In genomic region chr11:71526796-71527575, GRCh38 we compare ENCODE assay signal across 10 cellular contexts. TPM values are rescaled to one million over a fixed set of nuclear protein-coding genes. Genes with fewer than 3 reads are reported as not detected.
DNase-seq lines count a peak whose midpoint lies in the region; ATAC-seq, FAIRE-seq and TF ChIP-seq lines count a peak whose summit lies in the region.
"Not testable (repeated sequence)": the region's sequence is repeated elsewhere in the genome, so short reads cannot be mapped to it uniquely, and the experiment has no call there.
"Had no signal": no experiment of that assay in that cellular context is flagged by ENCODE, and none has a peak within 500 bp of the region (broad histone marks: within the 10 kb centered on the region; RNA-seq: fewer than 3 reads in every experiment).

Gene KRTAP5-7, plus strand, starts transcription at chr11:71527267. Its CDS starts 34 bp downstream, at chr11:71527301.

- not testable (repeated sequence) for H3K27ac Mint-ChIP-seq in activated CD8-positive, alpha-beta memory T cell treated with anti-CD3 and anti-CD28 coated beads, Interleukin-2, amount 10 ng/mL, durations not matched to agents 7 days and 5 days

- peaks cover 10% of the 10 kb centered on the region for H3K27me3 Mint-ChIP-seq in activated CD8-positive, alpha-beta memory T cell treated with anti-CD3 and anti-CD28 coated beads, Interleukin-2, amount 10 ng/mL, durations not matched to agents 7 days and 5 days

- not testable (repeated sequence) for H3K27me3 ChIP-seq in right atrium auricular region; liver (ENCODE audit: control insufficient read depth in 4 of 4, insufficient read depth in 4 of 4, low read length in 3 of 4); trophoblast cell (ENCODE audit: insufficient read depth, low read length)

- not testable (repeated sequence) for H3K4me3 Mint-ChIP-seq in activated CD8-positive, alpha-beta memory T cell treated with anti-CD3 and anti-CD28 coated beads, Interleukin-2, amount 10 ng/mL, durations not matched to agents 7 days and 5 days

- H2BK12ac ChIP-seq in trophoblast cell (ENCODE audit: low read length) = not testable (repeated sequence)

- not testable (repeated sequence) for H3K9me3 Mint-ChIP-seq in activated CD8-positive, alpha-beta memory T cell treated with anti-CD3 and anti-CD28 coated beads, Interleukin-2, amount 10 ng/mL, durations not matched to agents 7 days and 5 days (ENCODE audit: low read depth)

- intact Hi-C loops in mucosa of descending colon (cut with DNase I, micrococcal nuclease) = not testable (repeated sequence)

- WGBS in A549 (ENCODE audit: missing lambda C conversion rate) = 49% methylated on average over 10 of the region's 10 CpGs
- 37% methylated on average over 10 of the region's 10 CpGs for WGBS in liver
- no CpG with 5 or more reads among the region's 10 CpGs for WGBS in trophoblast cell (ENCODE audit: extremely low coverage, insufficient coverage, insufficient read length)

- not testable (repeated sequence) for H3K18ac ChIP-seq in trophoblast cell (ENCODE audit: low read length)

- DNase-seq in A549 (ENCODE audit: low read depth in 1 of 2, low spot score in 1 of 2); mucosa of descending colon; trophoblast cell: not testable (repeated sequence)
- DNase-seq in DMS53 (lab: John Stamatoyannopoulos, UW) = peak; percentile 58
- DNase-seq in NCI-H2029 (lab: John Stamatoyannopoulos, UW) = peak; percentile 13
- peak; percentile 11 for DNase-seq in activated CD8-positive, alpha-beta memory T cell treated with anti-CD3 and anti-CD28 coated beads, Interleukin-2, amount 10 ng/mL, durations not matched to agents 7 days and 5 days
- DNase-seq in right atrium auricular region (ENCODE audit: low spot score) = peak; percentile 9

- H3K4ac ChIP-seq in trophoblast cell (ENCODE audit: low read depth, low read length) = not testable (repeated sequence)

- H3K79me2 ChIP-seq in trophoblast cell (ENCODE audit: control insufficient read depth, insufficient read depth, low read length, poor library complexity) = not testable (repeated sequence)

- H3K4me2 ChIP-seq in A549 = peak within 1 kb of the TSS; percentile 48
- H3K4me2 ChIP-seq in trophoblast cell (ENCODE audit: low read length) = not testable (repeated sequence)

- TF ChIP-seq CTCF in A549 (IDR thresholded peaks at IDR 0.05); right atrium auricular region (IDR thresholded peaks at IDR 0.05); liver (IDR thresholded peaks at IDR 0.05; ENCODE audit: low read depth, low read length, missing input control); mucosa of descending colon (IDR thresholded peaks at IDR 0.05): not testable (repeated sequence)

- H4K8ac ChIP-seq in trophoblast cell (ENCODE audit: low read depth, low read length) = not testable (repeated sequence)

- H3K14ac ChIP-seq in trophoblast cell (ENCODE audit: low read length) = not testable (repeated sequence)

- not testable (repeated sequence) for TF ChIP-seq EP300 in A549 (IDR thresholded peaks at IDR 0.05)

- H3K36me3 ChIP-seq in right atrium auricular region; liver (ENCODE audit: control insufficient read depth in 4 of 4, insufficient read depth in 3 of 4, low read depth in 1 of 4, low read length in 3 of 4); mucosa of descending colon (ENCODE audit: low read depth); trophoblast cell (ENCODE audit: control insufficient read depth in 1 of 2, insufficient read depth in 2 of 2, low read length in 2 of 2): not testable (repeated sequence)

- not testable (repeated sequence) for H3K4me1 Mint-ChIP-seq in activated CD8-positive, alpha-beta memory T cell treated with anti-CD3 and anti-CD28 coated beads, Interleukin-2, amount 10 ng/mL, durations not matched to agents 7 days and 5 days

- not testable (repeated sequence) for H4K12ac ChIP-seq in trophoblast cell (ENCODE audit: low read depth, low read length)

- not testable (repeated sequence) for FAIRE-seq in A549 (lab: Jason Lieb, UNC)

- H3K36me3 Mint-ChIP-seq in activated CD8-positive, alpha-beta memory T cell treated with anti-CD3 and anti-CD28 coated beads, Interleukin-2, amount 10 ng/mL, durations not matched to agents 7 days and 5 days = not testable (repeated sequence)

- not testable (repeated sequence) for TF ChIP-seq RAD21 in A549 (conservative IDR thresholded peaks at IDR 0.05 in 1 of 2, IDR thresholded peaks at IDR 0.05 in 1 of 2); liver (IDR thresholded peaks at IDR 0.05)

- POLR2A ChIA-PET in A549 (lab: Yijun Ruan, JAX) = not testable (repeated sequence)

- not testable (repeated sequence) for TF ChIP-seq POLR2A in A549 (IDR thresholded peaks at IDR 0.05; ENCODE audit: low read length)

- CTCF ChIA-PET in A549 (lab: Yijun Ruan, JAX); activated CD8-positive, alpha-beta memory T cell treated with anti-CD3 and anti-CD28 coated beads, Interleukin-2, amount 10 ng/mL, durations not matched to agents 7 days and 5 days (lab: Charles Lee): not testable (repeated sequence)

- H3K4me3 ChIP-seq in A549; right atrium auricular region; liver (ENCODE audit: low read depth in 1 of 3, low read length in 3 of 3); mucosa of descending colon: not testable (repeated sequence)
- peak within 1 kb of the TSS; percentile 2 for H3K4me3 ChIP-seq in trophoblast cell (ENCODE audit: low read depth, low read length)

- H3K9ac ChIP-seq in liver (ENCODE audit: low read depth in 1 of 2, low read length in 2 of 2); trophoblast cell (ENCODE audit: low read length): not testable (repeated sequence)

- H3K27ac ChIP-seq in A549; right atrium auricular region; trophoblast cell (ENCODE audit: low read depth, low read length): not testable (repeated sequence)
- H3K27ac ChIP-seq in liver (ENCODE audit: low read depth in 1 of 2, low read length in 2 of 2) = peak within 1 kb of the TSS; percentile 66 to 76

- not testable (repeated sequence) for H2AK5ac ChIP-seq in trophoblast cell (ENCODE audit: low read length)

- H2AFZ ChIP-seq in trophoblast cell (ENCODE audit: insufficient read depth, low read length, poor library complexity) = not testable (repeated sequence)

- not testable (repeated sequence) for H3K9me3 ChIP-seq in A549; right atrium auricular region; liver (ENCODE audit: control insufficient read depth in 4 of 4, low read length in 3 of 4); mucosa of descending colon; trophoblast cell (ENCODE audit: insufficient read depth, low read depth, low read length)

- not testable (repeated sequence) for H4K91ac ChIP-seq in trophoblast cell (ENCODE audit: low read depth, low read length)

- H3K4me1 ChIP-seq in A549 (peaks cover 21% of the 10 kb centered on the region), liver (ENCODE audit: control insufficient read depth in 4 of 4, insufficient read depth in 4 of 4, low read length in 3 of 4) (peaks cover 14 to 16% (median 15%) of the 10 kb centered on the region in 4 donors)
- not testable (repeated sequence) for H3K4me1 ChIP-seq in right atrium auricular region; mucosa of descending colon (ENCODE audit: low read depth); trophoblast cell (ENCODE audit: control insufficient read depth in 1 of 2, insufficient read depth in 2 of 2, low read length in 2 of 2)

- not testable (repeated sequence) for H2BK5ac ChIP-seq in trophoblast cell (ENCODE audit: low read depth, low read length, poor library complexity)

- not testable (repeated sequence) for H2BK120ac ChIP-seq in trophoblast cell (ENCODE audit: insufficient read depth, low read length, poor library complexity)

- not testable (repeated sequence) for ATAC-seq in A549; activated CD8-positive, alpha-beta memory T cell treated with anti-CD3 and anti-CD28 coated beads, Interleukin-2, amount 10 ng/mL, durations not matched to agents 7 days and 5 days
- peak; percentile 31 for ATAC-seq in mucosa of descending colon

- H3K79me1 ChIP-seq in trophoblast cell (ENCODE audit: low read length) = not testable (repeated sequence)

- H3K23ac ChIP-seq in trophoblast cell (ENCODE audit: low read length) = not testable (repeated sequence)

TF ChIP-seq in liver, 16 proteins besides CTCF, POLR2A, EP300 and RAD21 (continues in another document):
- TF ChIP-seq HNF4A (conservative IDR thresholded peaks at IDR 0.05) (peak in 1 of 2 donors; percentile 53), MAX (IDR thresholded peaks at IDR 0.05) (peak; percentile 73)

RNA-seq across cellular contexts. Expression of gene KRTAP5-7, which starts in this region (rescaled TPM):
- not detected in 2 replicates for polyA plus RNA-seq in A549 (2011; rRNA removed)
- polyA plus RNA-seq in A549 (2012; cell fraction: cytosol; rRNA removed) = not detected in 2 replicates
- 0.09 and 0.18 TPM in 2 replicates for polyA plus RNA-seq in A549 (2012; cell fraction: nucleus; rRNA removed)
- not detected in 3 replicates for polyA plus RNA-seq in A549 (2017; fragmentation: RNase III; extraction: RNeasy Plus Mini Kit Qiagen cat#74134 plus additional on column Dnase treatment)
- not detected in 2 replicates for polyA minus RNA-seq in A549 (2011; rRNA and poly(A)+ RNA removed)
- not detected for total RNA-seq in activated CD8-positive, alpha-beta memory T cell treated with anti-CD3 and anti-CD28 coated beads, Interleukin-2, amount 10 ng/mL, durations not matched to agents 7 days and 5 days
- not detected for total RNA-seq in right atrium auricular region
- total RNA-seq in liver = under 1 TPM in 1 of 2 donors, not detected in 1; 0.19 TPM
- polyA plus RNA-seq in liver = not detected
- under 1 TPM in 2 of 3 donors, not detected in 1; 0.27 to 0.75 TPM for total RNA-seq in mucosa of descending colon
- 0.06 TPM in 1 of 2 replicates, not detected in the other for polyA plus RNA-seq in trophoblast cell (2013)
- total RNA-seq: CD4-positive, alpha-beta memory T cell; H9 had no signal
- polyA plus RNA-seq: CD4-positive, alpha-beta memory T cell had no signal

Comparison
In these comparisons a context has a peak if more than half of its experiments do, and no peak if none do; other contexts are left out.
1. Peak in DNase-seq in activated CD8-positive, alpha-beta memory T cell treated with anti-CD3 and anti-CD28 coated beads, Interleukin-2, amount 10 ng/mL, durations not matched to agents 7 days and 5 days; RNA of the gene not detected or under 1 TPM.
2. Peak in DNase-seq in right atrium auricular region; RNA of the gene not detected or under 1 TPM.
3. Peak in ATAC-seq in mucosa of descending colon; RNA of the gene not detected or under 1 TPM.